In genomic region chr15:96042734-96043224, GRCh38 we compare ENCODE assay signal across 9 cellular contexts.
DNase-seq lines count a peak whose midpoint lies in the region; ATAC-seq and TF ChIP-seq lines count a peak whose summit lies in the region.
"Had no signal": no experiment of that assay in that cellular context is flagged by ENCODE, and none has a peak within 500 bp of the region (broad histone marks: within the 10 kb centered on the region; RNA-seq: fewer than 3 reads in every experiment).

No MANE protein-coding gene starts in this region.

- TF ChIP-seq CTCF in GM06990 (IDR thresholded peaks at IDR 0.05; ENCODE audit: insufficient read depth, low read length, poor library complexity, severe bottlenecking): no peak
- no peak for TF ChIP-seq CTCF in GM13977 (IDR thresholded peaks at IDR 0.05; ENCODE audit: extremely low read depth, insufficient read depth, missing control alignments)
- TF ChIP-seq CTCF in esophagus muscularis mucosa (IDR thresholded peaks at IDR 0.05): no peak

- peak; percentile 87 for ATAC-seq in GM19468 (IDR thresholded peaks at IDR 0.05; ENCODE audit: extremely low read depth, unreplicated experiment)
- peak; percentile 59 for ATAC-seq in HG03097 (IDR thresholded peaks at IDR 0.05; ENCODE audit: low FRiP score, unreplicated experiment)

- in situ Hi-C loops in GM13977 (cut with MboI; ENCODE audit: low pct_unique_long_range_greater_than_20kb, low sequenced_read_pairs, unreplicated experiment): no loop called here

- intact Hi-C loops in esophagus muscularis mucosa (cut with DNase I): no loop called here

- H3K4me1 ChIP-seq in esophagus muscularis mucosa: peaks cover 15 to 19% (median 17%) of the 10 kb centered on the region in 4 donors

- H3K27me3 ChIP-seq in GM06990 (replicated peaks; ENCODE audit: control insufficient read depth, insufficient read depth, low read length) (no peaks in the 10 kb centered on the region), esophagus muscularis mucosa (no peaks in the 10 kb centered on the region)

- no peak for TF ChIP-seq EP300 in esophagus muscularis mucosa (IDR thresholded peaks at IDR 0.05)

- H3K4me3 ChIP-seq in GM06990 (replicated peaks; ENCODE audit: low read depth, low read length): no peak overlapping the region
- no peak overlapping the region for H3K4me3 ChIP-seq in esophagus muscularis mucosa

- TF ChIP-seq POLR2A in esophagus muscularis mucosa (IDR thresholded peaks at IDR 0.05; ENCODE audit: low read depth): no peak

- no peaks in the 10 kb centered on the region for H3K9me3 ChIP-seq in esophagus muscularis mucosa
- H3K9me3 ChIP-seq: neutrophil had no signal

- no peaks in the 10 kb centered on the region for H3K36me3 ChIP-seq in GM06990 (ENCODE audit: control insufficient read depth, insufficient read depth, low read length)
- H3K36me3 ChIP-seq in esophagus muscularis mucosa: no peaks in the 10 kb centered on the region
- H3K36me3 ChIP-seq: neutrophil had no signal

- DNase-seq in GM06990 (ENCODE audit: extremely low read depth, insufficient read length) (peak; percentile 44), SIG-M5 (lab: John Stamatoyannopoulos, UW) (peak; percentile 57), DMS79 (lab: John Stamatoyannopoulos, UW) (no peak), GM13977 (ENCODE audit: low spot score) (no peak), esophagus muscularis mucosa (ENCODE audit: extremely low spot score) (no peak), kidney tubule cell (ENCODE audit: low spot score) (no peak)

- WGBS in esophagus muscularis mucosa: 33% methylated on average over 8 of the region's 8 CpGs

- no peak overlapping the region for H3K27ac ChIP-seq in esophagus muscularis mucosa (replicated peaks in 1 of 4)
- H3K27ac ChIP-seq: neutrophil had no signal

Comparison
In these comparisons a context has a peak if more than half of its experiments do, and no peak if none do; other contexts are left out.
1. DNase-seq: peak in GM06990 (single experiment) and SIG-M5 (single experiment); none in DMS79 (single experiment), GM13977 (single experiment), esophagus muscularis mucosa (single experiment) and kidney tubule cell (single experiment).